ENCODE assay signal across 8 cellular contexts in the genomic region with DNA sequence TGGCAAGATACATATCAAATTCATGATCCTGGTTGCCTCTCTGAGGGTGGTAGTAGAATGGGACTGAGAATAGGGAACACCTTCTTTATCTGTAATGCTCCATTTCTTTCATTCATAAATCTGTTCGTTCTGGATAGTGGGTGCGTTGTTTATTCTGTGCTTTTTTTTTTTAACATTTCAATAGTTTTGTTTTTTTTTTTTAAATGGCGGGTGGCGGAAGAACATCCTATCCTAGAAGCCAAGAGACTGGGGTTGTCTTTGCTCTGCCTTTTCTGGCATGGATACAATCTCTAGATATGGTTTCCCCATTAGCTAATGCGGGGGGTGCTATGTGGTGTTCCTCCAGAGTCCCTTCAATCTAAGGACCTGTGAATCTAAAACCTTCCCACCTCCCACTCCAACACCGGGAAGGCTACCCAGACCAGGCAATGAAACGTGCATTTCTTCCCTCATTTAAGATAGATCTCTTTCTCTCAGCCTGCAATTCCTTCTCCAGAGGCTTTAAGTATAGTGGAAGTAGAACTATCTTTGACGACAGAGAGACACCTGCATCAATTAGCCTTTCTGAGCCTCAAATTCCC. TPM values are rescaled to one million over a fixed set of nuclear protein-coding genes. Genes with fewer than 3 reads are reported as not detected.
DNase-seq lines count a peak whose midpoint lies in the region; ATAC-seq and TF ChIP-seq lines count a peak whose summit lies in the region.

No MANE protein-coding gene starts in this region.

- WGBS in heart right ventricle, 2 donors: 12 to 13% methylated on average over 8 of the region's 8 CpGs
- WGBS in SK-N-SH (ENCODE audit: low lambda C conversion rate): 10% methylated on average over 8 of the region's 8 CpGs

- H3K9ac ChIP-seq in SK-N-SH (peak overlapping the region; percentile 91; the same call in 1 of the 2 replicates), skeletal muscle tissue (ENCODE audit: low read depth in 1 of 3, low read length in 3 of 3) (peak overlapping the region; percentile 91 to 97 (median 94))

- CTCF ChIA-PET in SK-N-SH (lab: Yijun Ruan, JAX): interaction anchor here (1.5 kb wide), 1 partner anchor 184 kb away, joined by 9 read pairs; no protein-coding TSS in a partner anchor

- peaks cover 12% of the 10 kb centered on the region for H3K79me2 ChIP-seq in SK-N-SH (ENCODE audit: insufficient read depth)

- H3K36me3 ChIP-seq in heart right ventricle: peaks cover 0 to 22% (median 0%) of the 10 kb centered on the region in 9 donors
- H3K36me3 ChIP-seq in SK-N-SH (replicated peaks in 1 of 2; ENCODE audit: control insufficient read depth in 1 of 2, insufficient read depth in 2 of 2, low read length in 1 of 2): peaks cover 0 to 19% of the 10 kb centered on the region in 2 experiments
- H3K36me3 ChIP-seq in skeletal muscle tissue (ENCODE audit: control insufficient read depth in 3 of 3, insufficient read depth in 3 of 3, low read length in 3 of 3): peaks cover 0 to 9% (median 6%) of the 10 kb centered on the region in 3 donors

- POLR2A ChIA-PET in SK-N-SH (lab: Yijun Ruan, JAX): interaction anchor here (0.6 to 1.2 kb wide), 2 partner anchors 362 to 368 kb away, joined by 4 read pairs; a partner anchor contains a TSS

- H4K20me1 ChIP-seq in SK-N-SH (ENCODE audit: insufficient read depth): no peaks in the 10 kb centered on the region

- peak overlapping the region; percentile 95 for H2AFZ ChIP-seq in SK-N-SH (ENCODE audit: low read depth)

- no peak for TF ChIP-seq EP300 in SK-N-SH (IDR thresholded peaks at IDR 0.05; ENCODE audit: borderline replicate concordance in 1 of 2, low read depth in 1 of 2, low read length in 1 of 2)

- H3K27me3 ChIP-seq in heart right ventricle (no peaks in the 10 kb centered on the region), SK-N-SH (ENCODE audit: insufficient read depth) (no peaks in the 10 kb centered on the region), skeletal muscle tissue (ENCODE audit: control insufficient read depth in 3 of 3, insufficient read depth in 3 of 3, low read length in 3 of 3) (no peaks in the 10 kb centered on the region)

- H3K27ac ChIP-seq in heart right ventricle: peak overlapping the region in 9 of 10 donors; percentile 90 to 99 (median 96)
- peak overlapping the region; percentile 93 to 97; a peak in 3 of 4 replicates for H3K27ac ChIP-seq in SK-N-SH (ENCODE audit: low read depth in 2 of 2, low read length in 1 of 2)
- peak overlapping the region; percentile 86 for H3K27ac ChIP-seq in skeletal muscle tissue (ENCODE audit: low read depth, low read length)

- ATAC-seq in heart right ventricle (no peak), Right ventricle myocardium inferior (no peak), GM19351 (IDR thresholded peaks at IDR 0.05; ENCODE audit: unreplicated experiment) (no peak)

- peaks cover 2 to 30% (median 22%) of the 10 kb centered on the region in 9 donors for H3K4me1 ChIP-seq in heart right ventricle
- peaks cover 0 to 9% of the 10 kb centered on the region in 2 experiments; a peak in 3 of 4 replicates for H3K4me1 ChIP-seq in SK-N-SH (ENCODE audit: control insufficient read depth in 1 of 2, insufficient read depth in 2 of 2, low read depth in 1 of 2, low read length in 1 of 2)
- H3K4me1 ChIP-seq in skeletal muscle tissue (ENCODE audit: control insufficient read depth in 3 of 3, insufficient read depth in 3 of 3, low read length in 3 of 3): peaks cover 7 to 13% (median 13%) of the 10 kb centered on the region in 3 donors

- DNase-seq in heart right ventricle (no peak), Right ventricle myocardium inferior (ENCODE audit: missing footprints) (no peak), SK-N-SH (peak; percentile 20), fibroblast of pulmonary artery (ENCODE audit: low read depth) (no peak), cerebellum (ENCODE audit: low spot score) (no peak), amniotic stem cell (lab: John Stamatoyannopoulos, UW) (no peak)

- no peak for TF ChIP-seq RAD21 in SK-N-SH (IDR thresholded peaks at IDR 0.05; ENCODE audit: low read length)

- TF ChIP-seq CTCF in heart right ventricle (IDR thresholded peaks at IDR 0.05) (no peak), SK-N-SH (IDR thresholded peaks at IDR 0.05) (no peak), fibroblast of pulmonary artery (IDR thresholded peaks at IDR 0.05; ENCODE audit: low read length, missing control alignments) (no peak)

- H3K4me3 ChIP-seq in heart right ventricle (peak overlapping the region; percentile 69 to 96 (median 84)), SK-N-SH (ENCODE audit: low read depth in 2 of 2, low read length in 1 of 2) (peak overlapping the region; percentile 93 to 95), fibroblast of pulmonary artery (replicated peaks; ENCODE audit: low read depth, low read length) (peak overlapping the region; percentile 90), skeletal muscle tissue (ENCODE audit: low read length in 3 of 3) (peak overlapping the region; percentile 82 to 99 (median 97))

- H3K4me2 ChIP-seq in SK-N-SH: peak overlapping the region; percentile 77

- no peaks in the 10 kb centered on the region for H3K9me2 ChIP-seq in SK-N-SH

- intact Hi-C loops in heart right ventricle (cut with DNase I): loop anchor here in 3 of 10 donors (2.0 to 5.0 kb wide), 3 partner anchors 180 to 365 kb away; no protein-coding TSS in a partner anchor
- intact Hi-C loops in Right ventricle myocardium inferior (cut with DNase I): loop anchor here (2.0 kb wide), 1 partner anchor 80 kb away; no protein-coding TSS in a partner anchor

- H3K9me3 ChIP-seq in heart right ventricle (no peaks in the 10 kb centered on the region), SK-N-SH (no peaks in the 10 kb centered on the region), skeletal muscle tissue (ENCODE audit: control insufficient read depth in 3 of 3, low read length in 3 of 3) (no peaks in the 10 kb centered on the region)

- peaks cover 3% of the 10 kb centered on the region for H3F3A ChIP-seq in SK-N-SH (replicated peaks; ENCODE audit: insufficient read depth)

TF ChIP-seq in SK-N-SH, 30 proteins besides CTCF, POLR2A, EP300 and RAD21:
- no peak for TF ChIP-seq TEAD4 (IDR thresholded peaks at IDR 0.05; ENCODE audit: borderline replicate concordance, insufficient read depth)
- TF ChIP-seq GABPA (IDR thresholded peaks at IDR 0.05; ENCODE audit: low read depth): no peak
- TF ChIP-seq TAF1 (IDR thresholded peaks at IDR 0.05; ENCODE audit: borderline replicate concordance, low read depth, low read length): no peak
- TF ChIP-seq, protein P1, sequence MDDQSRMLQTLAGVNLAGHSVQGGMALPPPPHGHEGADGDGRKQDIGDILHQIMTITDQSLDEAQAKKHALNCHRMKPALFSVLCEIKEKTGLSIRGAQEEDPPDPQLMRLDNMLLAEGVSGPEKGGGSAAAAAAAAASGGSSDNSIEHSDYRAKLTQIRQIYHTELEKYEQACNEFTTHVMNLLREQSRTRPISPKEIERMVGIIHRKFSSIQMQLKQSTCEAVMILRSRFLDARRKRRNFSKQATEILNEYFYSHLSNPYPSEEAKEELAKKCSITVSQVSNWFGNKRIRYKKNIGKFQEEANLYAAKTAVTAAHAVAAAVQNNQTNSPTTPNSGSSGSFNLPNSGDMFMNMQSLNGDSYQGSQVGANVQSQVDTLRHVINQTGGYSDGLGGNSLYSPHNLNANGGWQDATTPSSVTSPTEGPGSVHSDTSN (IDR thresholded peaks at IDR 0.05): no peak
- no peak for TF ChIP-seq CHD2 (IDR thresholded peaks at IDR 0.05; ENCODE audit: low read length, partially characterized antibody)
- no peak for TF ChIP-seq TCF12 (IDR thresholded peaks at IDR 0.05)
- no peak for TF ChIP-seq EZH2phosphoT487 (IDR thresholded peaks at IDR 0.05; ENCODE audit: borderline replicate concordance, low read depth)
- TF ChIP-seq, protein P2, sequence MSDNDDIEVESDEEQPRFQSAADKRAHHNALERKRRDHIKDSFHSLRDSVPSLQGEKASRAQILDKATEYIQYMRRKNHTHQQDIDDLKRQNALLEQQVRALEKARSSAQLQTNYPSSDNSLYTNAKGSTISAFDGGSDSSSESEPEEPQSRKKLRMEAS (IDR thresholded peaks at IDR 0.05; ENCODE audit: low read depth): no peak
TF ChIP-seq in SK-N-SH: peak in this region for 0.

RNA-seq across cellular contexts. Expression of a gene that starts 0.9 kb away (rescaled TPM):
- total RNA-seq in heart right ventricle: 10 to 100 TPM in 3 of 10 donors, 1 to 10 TPM in 7; 4.9 to 15.6 (median 9.5) TPM
- 10 to 100 TPM in 1 of 2 donors, 1 to 10 TPM in 1; 7.9 to 25.4 TPM for polyA plus RNA-seq in heart right ventricle
- 9.2 TPM for total RNA-seq in Right ventricle myocardium inferior
- polyA plus RNA-seq in SK-N-SH (2012; rRNA removed): 11.4 and 13.4 TPM in 2 replicates
- polyA plus RNA-seq in SK-N-SH (2012; cell fraction: cytosol; rRNA removed): 15.6 and 25.7 TPM in 2 replicates
- 5.2 and 9.0 TPM in 2 replicates for polyA plus RNA-seq in SK-N-SH (2012; cell fraction: nucleus; rRNA removed)
- 11.0 TPM for total RNA-seq in skeletal muscle tissue
- 5.7 TPM for total RNA-seq in cerebellum

RNA-seq across cellular contexts. Expression of a gene that starts 23.2 kb away (rescaled TPM):
- total RNA-seq in heart right ventricle (1 to 10 TPM; 1.2 to 9.9 (median 4.0) TPM), Right ventricle myocardium inferior (1.1 TPM), skeletal muscle tissue (under 0.01 TPM), cerebellum (0.45 TPM)
- polyA plus RNA-seq in heart right ventricle (1 to 10 TPM in 1 of 2 donors, under 1 TPM in 1; 0.28 to 1.2 TPM), SK-N-SH (2012; rRNA removed) (0.02 TPM in 1 of 2 replicates, not detected in the other)
- 0.05 TPM in 1 of 2 replicates, not detected in the other for polyA plus RNA-seq in SK-N-SH (2012; cell fraction: cytosol; rRNA removed)
- 0.01 TPM in 2 replicates for polyA plus RNA-seq in SK-N-SH (2012; cell fraction: nucleus; rRNA removed)
